12 cellular contexts compared by ENCODE assay signal in genomic region chr4:140053185-140053584, GRCh38.
"Had no signal": no experiment of that assay in that cellular context is flagged by ENCODE, and none has a peak within 500 bp of the region (broad histone marks: within the 10 kb centered on the region; RNA-seq: fewer than 3 reads in every experiment).

No MANE protein-coding gene starts in this region.

- H2AFZ ChIP-seq: parathyroid adenoma had no signal

- H3K27me3 Mint-ChIP-seq: type B pancreatic cell had no signal

- H3K9me3 ChIP-seq: heart left ventricle had no signal

- H3K9me3 Mint-ChIP-seq: activated CD4-positive, alpha-beta memory T cell treated with anti-CD3 and anti-CD28 coated beads for 36 hours; type B pancreatic cell had no signal

- FAIRE-seq: astrocyte, colon, frontal cortex, islet of Langerhans had no signal

- H3K36me3 Mint-ChIP-seq: activated CD4-positive, alpha-beta memory T cell treated with anti-CD3 and anti-CD28 coated beads for 36 hours; type B pancreatic cell had no signal

- DNase-seq: activated CD4-positive, alpha-beta memory T cell treated with anti-CD3 and anti-CD28 coated beads for 36 hours; activated CD4-positive, alpha-beta T cell treated with anti-CD3 and anti-CD28 coated beads for 1 hour; effector CD8-positive, alpha-beta T cell; heart left ventricle; mammary epithelial cell had no signal

- H3K27ac Mint-ChIP-seq: activated CD4-positive, alpha-beta memory T cell treated with anti-CD3 and anti-CD28 coated beads for 36 hours; type B pancreatic cell had no signal

- H3K4me3 Mint-ChIP-seq: activated CD4-positive, alpha-beta memory T cell treated with anti-CD3 and anti-CD28 coated beads for 36 hours; type B pancreatic cell had no signal

- H3K27me3 ChIP-seq: cardiac muscle cell, heart left ventricle had no signal

- H3K36me3 ChIP-seq: cardiac muscle cell, heart left ventricle had no signal

- H3K4me3 ChIP-seq: cardiac muscle cell had no signal

- H3K27ac ChIP-seq: cardiac muscle cell, parathyroid adenoma had no signal

- H3K9ac ChIP-seq: parathyroid adenoma had no signal
